In the genomic region with DNA sequence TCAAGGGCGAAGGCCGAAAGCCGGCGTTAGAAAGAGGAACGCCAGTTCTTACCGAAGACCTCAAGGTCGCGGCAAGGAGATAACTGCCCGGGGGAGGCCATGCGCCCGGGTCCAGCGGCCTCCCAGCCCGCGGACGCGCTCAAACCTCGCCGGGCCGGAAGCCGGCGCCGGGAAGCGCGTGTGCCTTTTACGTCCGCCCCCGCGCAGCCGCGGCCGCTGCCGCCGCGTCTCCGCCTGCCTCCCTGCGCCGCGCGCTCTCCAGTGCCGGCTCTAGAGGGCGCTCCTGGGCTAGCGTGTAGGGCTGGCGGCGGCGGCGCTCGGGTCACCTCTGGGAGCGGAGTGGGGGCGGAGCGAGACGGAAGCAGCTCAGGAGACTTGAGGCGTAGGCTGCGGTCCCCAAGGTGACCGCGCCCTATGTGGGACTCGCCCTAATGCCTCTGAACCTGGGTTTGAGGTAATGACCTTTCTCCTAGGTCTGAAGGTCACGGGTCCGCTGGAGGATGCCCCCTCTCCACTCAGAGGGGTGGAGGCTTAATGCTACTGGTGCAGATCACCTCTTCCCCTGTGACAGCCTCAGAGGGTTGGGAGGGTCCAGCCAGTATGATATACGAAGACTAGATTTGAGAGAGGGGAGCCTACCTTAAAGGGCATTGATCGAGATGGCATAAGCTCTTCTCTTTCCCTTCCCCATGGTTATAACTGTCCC, we compare ENCODE assay signal across 8 cellular contexts. TPM values are rescaled to one million over a fixed set of nuclear protein-coding genes. Genes with fewer than 3 reads are reported as not detected.
DNase-seq lines count a peak whose midpoint lies in the region; ATAC-seq, FAIRE-seq and TF ChIP-seq lines count a peak whose summit lies in the region.

No MANE protein-coding gene starts in this region.

- peak overlapping the region; percentile 73 for H3K27ac ChIP-seq in astrocyte (ENCODE audit: low read depth, low read length)

- H3K4me3 ChIP-seq in astrocyte (ENCODE audit: insufficient read depth, low read depth, low read length) = peak overlapping the region; percentile 73

- peak overlapping the region; percentile 87 for H3K4me3 Mint-ChIP-seq in astrocyte (ENCODE audit: unreplicated experiment)

- H3K79me2 ChIP-seq in astrocyte (ENCODE audit: insufficient read depth, low read length) = peaks cover 13% of the 10 kb centered on the region

- peak overlapping the region; percentile 55 for H2AFZ ChIP-seq in astrocyte (ENCODE audit: low read depth, low read length)

- peak overlapping the region; percentile 26 for H3K27ac Mint-ChIP-seq in astrocyte (ENCODE audit: unreplicated experiment)

- H3K36me3 ChIP-seq in astrocyte (ENCODE audit: insufficient read depth, low read length) = peaks cover 6% of the 10 kb centered on the region

- peak; percentile 53 for DNase-seq in GM12892 (ENCODE audit: insufficient read length)
- DNase-seq in NCI-H146 treated with DMSO at 0.1 percent for 48 hours (lab: John Stamatoyannopoulos, UW; ENCODE audit: unreplicated experiment) = peak; percentile 45
- peak; percentile 73 for DNase-seq in T-helper 22 cell (ENCODE audit: low read depth)
- DNase-seq in astrocyte (ENCODE audit: low read depth) = peak; percentile 45
- peak in 50 of 51 donors; percentile 2 to 83 (median 61) for DNase-seq in hypothalamus (lab: John Stamatoyannopoulos, UW)
- peak; percentile 93 for DNase-seq in sciatic nerve (ENCODE audit: low spot score)
- no peak for DNase-seq in cortex of kidney (lab: John Stamatoyannopoulos, UW)

- peaks cover 3% of the 10 kb centered on the region for H3K36me3 Mint-ChIP-seq in astrocyte (ENCODE audit: low read depth, unreplicated experiment)

- H3K9me3 ChIP-seq in astrocyte (ENCODE audit: insufficient read depth, low read depth, low read length) = no peaks in the 10 kb centered on the region

- peak; percentile 21 for TF ChIP-seq CTCF in astrocyte (IDR thresholded peaks at IDR 0.05; ENCODE audit: insufficient read depth, low read depth, low read length)

- intact Hi-C loops in sciatic nerve (cut with DNase I) = no loop called here

- no peaks in the 10 kb centered on the region for H3K9me3 Mint-ChIP-seq in astrocyte (ENCODE audit: unreplicated experiment)

- H3K27me3 Mint-ChIP-seq in astrocyte (ENCODE audit: low read depth, unreplicated experiment) = no peaks in the 10 kb centered on the region

- peak overlapping the region; percentile 90 for H3K9ac ChIP-seq in astrocyte (ENCODE audit: low read length)

- peak; percentile 25; the same call in 1 of the 2 replicates for TF ChIP-seq POLR2A in GM12892 (IDR thresholded peaks at IDR 0.05; ENCODE audit: low read depth, low read length)

- no peaks in the 10 kb centered on the region for H3K27me3 ChIP-seq in astrocyte (ENCODE audit: insufficient read depth, low read length)

- H3K4me1 ChIP-seq in astrocyte (ENCODE audit: insufficient read depth, low read length) = no peaks in the 10 kb centered on the region

- FAIRE-seq in GM12892 (lab: Jason Lieb, UNC) (peak; percentile 83), astrocyte (lab: Jason Lieb, UNC) (no peak)

- peaks cover 13% of the 10 kb centered on the region for H4K20me1 ChIP-seq in astrocyte (ENCODE audit: insufficient read depth, low read length)

- peak overlapping the region; percentile 92 for H3K4me2 ChIP-seq in astrocyte (ENCODE audit: low read length)

- peak; percentile 81 for ATAC-seq in HG02798 (IDR thresholded peaks at IDR 0.05; ENCODE audit: poor library complexity, unreplicated experiment)
- ATAC-seq in sciatic nerve = peak; percentile 90

- H3K4me1 Mint-ChIP-seq in astrocyte (ENCODE audit: low read depth, unreplicated experiment) = no peaks in the 10 kb centered on the region

RNA-seq across cellular contexts. Expression of gene SLC25A5, which starts 0.8 kb away (rescaled TPM):
- polyA plus RNA-seq in GM12892 (2012; ENCODE audit: missing spikeins) = 461 TPM
- total RNA-seq in astrocyte (171 and 176 TPM in 2 replicates), sciatic nerve (73.2 TPM)
